In genomic region chr20:62243906-62244515, GRCh38 we compare ENCODE assay signal across 17 cellular contexts. TPM values are rescaled to one million over a fixed set of nuclear protein-coding genes. Genes with fewer than 3 reads are reported as not detected.
"Had no signal": no experiment of that assay in that cellular context is flagged by ENCODE, and none has a peak within 500 bp of the region (broad histone marks: within the 10 kb centered on the region; RNA-seq: fewer than 3 reads in every experiment).

No MANE protein-coding gene starts in this region.

- H3K27ac Mint-ChIP-seq: activated T-helper 2 cell treated with anti-CD3 and anti-CD28 coated beads, Interferon-gamma antibody, Interleukin-2, Interleukin-4, amounts not matched to agents 10 μg/mL and 5 μg/mL and 100 μg/mL, durations not matched to agents 14 hours and 24 hours and 36 hours; neural progenitor cell had no signal

- H3K27ac ChIP-seq: neural progenitor cell, SJSA1, WERI-Rb-1 had no signal

- H3K4me3 Mint-ChIP-seq: neural progenitor cell; stimulated activated naive B cell treated with anti-CD40 and anti-IgM and Interleukin-4, amounts not matched to agents 10 μg/mL and 1 μg/mL and 100 μg/mL, for 72 hours had no signal

- ATAC-seq: stimulated activated naive B cell treated with anti-CD40 and anti-IgM and Interleukin-4, amounts not matched to agents 10 μg/mL and 1 μg/mL and 100 μg/mL, for 72 hours had no signal

- H3K9me3 ChIP-seq: esophagus muscularis mucosa, SJSA1, spleen had no signal

- H3K4me2 ChIP-seq: neural progenitor cell had no signal

- DNase-seq: activated CD4-positive, alpha-beta T cell treated with anti-CD3 and anti-CD28 coated beads for 4 hours; activated CD8-positive, alpha-beta memory T cell treated with anti-CD3 and anti-CD28 coated beads for 24 hours; activated T-cell treated with anti-CD3 and anti-CD28 coated beads for 4 hours; aorta; head of caudate nucleus; islet precursor cell; spleen; stimulated activated CD4-positive, alpha-beta T cell treated with anti-CD3 and anti-CD28 coated beads, Interleukin-1b, Interleukin-23, amount 100 ng/mL, for 48 hours; stimulated activated naive B cell treated with anti-CD40 and anti-IgM and Interleukin-4, amounts not matched to agents 10 μg/mL and 1 μg/mL and 100 μg/mL, for 72 hours; SW 1271; WERI-Rb-1 had no signal

- H3K4me3 ChIP-seq: esophagus muscularis mucosa, neural progenitor cell, SJSA1, spleen had no signal

- H2AFZ ChIP-seq: neural progenitor cell had no signal

- H3K27me3 ChIP-seq: esophagus muscularis mucosa, neural progenitor cell, SJSA1, spleen had no signal

- H3K9me3 Mint-ChIP-seq: activated T-helper 2 cell treated with anti-CD3 and anti-CD28 coated beads, Interferon-gamma antibody, Interleukin-2, Interleukin-4, amounts not matched to agents 10 μg/mL and 5 μg/mL and 100 μg/mL, durations not matched to agents 14 hours and 24 hours and 36 hours; neural progenitor cell; stimulated activated naive B cell treated with anti-CD40 and anti-IgM and Interleukin-4, amounts not matched to agents 10 μg/mL and 1 μg/mL and 100 μg/mL, for 72 hours had no signal

- H3K9ac ChIP-seq: neural progenitor cell had no signal

- H3K36me3 ChIP-seq: neural progenitor cell had no signal

- H3K27me3 Mint-ChIP-seq: stimulated activated naive B cell treated with anti-CD40 and anti-IgM and Interleukin-4, amounts not matched to agents 10 μg/mL and 1 μg/mL and 100 μg/mL, for 72 hours had no signal

RNA-seq across cellular contexts. Expression of gene HRH3, which starts 23.9 kb away (rescaled TPM):
- total RNA-seq: activated T-helper 2 cell treated with anti-CD3 and anti-CD28 coated beads, Interferon-gamma antibody, Interleukin-2, Interleukin-4, amounts not matched to agents 10 μg/mL and 5 μg/mL and 100 μg/mL, durations not matched to agents 14 hours and 24 hours and 36 hours; aorta; esophagus muscularis mucosa; fibroblast of villous mesenchyme; liver; SJSA1; spleen had no signal
- polyA plus RNA-seq: aorta, liver, spleen had no signal
